In genomic region chr9:133144887-133145466, GRCh38 we compare ENCODE assay signal across 8 cellular contexts. TPM values are rescaled to one million over a fixed set of nuclear protein-coding genes. Genes with fewer than 3 reads are reported as not detected.
DNase-seq lines count a peak whose midpoint lies in the region; ATAC-seq and TF ChIP-seq lines count a peak whose summit lies in the region.

No MANE protein-coding gene starts in this region.

- no peaks in the 10 kb centered on the region for H3K4me1 ChIP-seq in aorta (ENCODE audit: control insufficient read depth in 1 of 2, insufficient read depth in 2 of 2, low read length in 2 of 2)

- no peaks in the 10 kb centered on the region for H3K27me3 ChIP-seq in CD4-positive, alpha-beta T cell (ENCODE audit: control insufficient read depth, insufficient read depth, low read length)
- H3K27me3 ChIP-seq in MG63, result no peaks in the 10 kb centered on the region
- no peaks in the 10 kb centered on the region for H3K27me3 ChIP-seq in neural cell (ENCODE audit: insufficient read depth, low read depth, low read length)
- H3K27me3 ChIP-seq in aorta (ENCODE audit: control insufficient read depth in 1 of 2, insufficient read depth in 2 of 2, low read length in 1 of 2), result no peaks in the 10 kb centered on the region

- no peaks in the 10 kb centered on the region for H3K9me2 ChIP-seq in neural cell (ENCODE audit: insufficient read depth, low read length)

- no peaks in the 10 kb centered on the region for H3K27me3 Mint-ChIP-seq in CD4-positive, alpha-beta T cell

- peaks cover 13% of the 10 kb centered on the region for H3K36me3 Mint-ChIP-seq in CD4-positive, alpha-beta T cell (ENCODE audit: low read depth)

- no peak overlapping the region for H2AFZ ChIP-seq in neural cell (ENCODE audit: low read depth, low read length)

- POLR2A ChIA-PET in CD4-positive, alpha-beta T cell (lab: Charles Lee), result interaction anchor here (0.6 to 2.9 kb wide), 18 partner anchors 8 to 315 kb away, joined by 3 to 48 read pairs (median 5); partner anchors contain the start of genes CACFD1, GTF3C5, MED22 and RALGDS

- no peaks in the 10 kb centered on the region for H3K9me3 ChIP-seq in CD4-positive, alpha-beta T cell (ENCODE audit: control insufficient read depth, low read length)
- H3K9me3 ChIP-seq in MG63 (no peaks in the 10 kb centered on the region), neural cell (ENCODE audit: low read length) (no peaks in the 10 kb centered on the region), aorta (ENCODE audit: control insufficient read depth, low read length) (no peaks in the 10 kb centered on the region)

- H3K9ac ChIP-seq in neural cell (ENCODE audit: low read length), result peak overlapping the region; percentile 89

- no peak for ATAC-seq in CD4-positive, alpha-beta T cell (ENCODE audit: poor library complexity)
- ATAC-seq in aorta (ENCODE audit: low FRiP score) (no peak), HG02884 (IDR thresholded peaks at IDR 0.05; ENCODE audit: unreplicated experiment) (no peak), HG03469 (IDR thresholded peaks at IDR 0.05; ENCODE audit: unreplicated experiment) (no peak)

- H4K20me1 ChIP-seq in neural cell (ENCODE audit: insufficient read depth), result no peaks in the 10 kb centered on the region

- no peak for DNase-seq in CD4-positive, alpha-beta T cell
- DNase-seq in MG63 (no peak), caudate nucleus (lab: John Stamatoyannopoulos, UW) (peak in 1 of 61 donors; percentile 58), aorta (no peak), NCI-H1105 treated with DMSO at 0.1 percent for 48 hours (lab: John Stamatoyannopoulos, UW) (no peak)

- H3K27ac ChIP-seq in CD4-positive, alpha-beta T cell (ENCODE audit: low read depth, low read length), result peak overlapping the region; percentile 71
- H3K27ac ChIP-seq in caudate nucleus (ENCODE audit: low read depth, low read length), result peak overlapping the region; percentile 96
- H3K27ac ChIP-seq in neural cell (ENCODE audit: low read length), result peak overlapping the region; percentile 91
- no peak overlapping the region for H3K27ac ChIP-seq in aorta (ENCODE audit: low read depth in 1 of 2, low read length in 2 of 2)

- H3K4me3 ChIP-seq in MG63 (peak overlapping the region; percentile 22; the same call in 1 of the 2 replicates), neural cell (ENCODE audit: low read length) (peak overlapping the region; percentile 67), aorta (ENCODE audit: low read length in 2 of 2) (no peak overlapping the region)

- H3F3A ChIP-seq in neural cell (ENCODE audit: insufficient read depth, low read length, poor library complexity, severe bottlenecking), result no peaks in the 10 kb centered on the region

- CTCF ChIA-PET in CD4-positive, alpha-beta T cell (lab: Charles Lee), result interaction anchor here (0.9 to 3.1 kb wide), 21 partner anchors 10 to 123 kb away, joined by 3 to 61 read pairs (median 6); partner anchors contain the start of gene RALGDS

- H3K9me3 Mint-ChIP-seq in CD4-positive, alpha-beta T cell, result no peaks in the 10 kb centered on the region

- no peak for TF ChIP-seq RAD21 in neural cell (conservative IDR thresholded peaks at IDR 0.05)

- H3K4me2 ChIP-seq in neural cell (ENCODE audit: low read length), result peak overlapping the region; percentile 65

- peaks cover 79% of the 10 kb centered on the region for H3K79me2 ChIP-seq in neural cell (replicated peaks; ENCODE audit: insufficient read depth, low read length)

- intact Hi-C loops in CD4-positive, alpha-beta T cell (cut with DNase I, micrococcal nuclease), result loop anchor here (1.0 to 10.0 kb wide), 4 partner anchors 24 to 200 kb away; partner anchors contain the start of genes RALGDS (in 1 of the 2) and TSC1 (in 1 of the 2)
- intact Hi-C loops in aorta (cut with DNase I), result loop anchor here (2.0 to 10.0 kb wide), 3 partner anchors 42 to 110 kb away; partner anchors contain the start of gene GTF3C5 (in 1 of the 2)

- peaks cover 67% of the 10 kb centered on the region for H3K4me1 Mint-ChIP-seq in CD4-positive, alpha-beta T cell (ENCODE audit: low read depth)

- peak overlapping the region; percentile 95 for H3K27ac Mint-ChIP-seq in CD4-positive, alpha-beta T cell

- peak overlapping the region; percentile 76 for H3K4me3 Mint-ChIP-seq in CD4-positive, alpha-beta T cell

- TF ChIP-seq EP300 in neural cell (conservative IDR thresholded peaks at IDR 0.05; ENCODE audit: poor library complexity, severe bottlenecking), result no peak

- H3K36me3 ChIP-seq in MG63, result no peaks in the 10 kb centered on the region
- H3K36me3 ChIP-seq in neural cell (ENCODE audit: insufficient read depth, low read length), result no peaks in the 10 kb centered on the region
- H3K36me3 ChIP-seq in aorta (ENCODE audit: control insufficient read depth in 1 of 2, insufficient read depth in 2 of 2, low read length in 1 of 2), result no peaks in the 10 kb centered on the region

- WGBS in aorta, 2 donors, result 58 to 63% methylated on average over 14 of the region's 14 CpGs

- no peak for TF ChIP-seq CTCF in CD4-positive, alpha-beta T cell (IDR thresholded peaks at IDR 0.05)
- no peak for TF ChIP-seq CTCF in neural cell (IDR thresholded peaks at IDR 0.05; ENCODE audit: poor library complexity, severe bottlenecking)

TF ChIP-seq in neural cell, 6 proteins besides CTCF, POLR2A, EP300 and RAD21:
- no peak for TF ChIP-seq MXI1 (conservative IDR thresholded peaks at IDR 0.05; ENCODE audit: poor library complexity, severe bottlenecking)
- TF ChIP-seq REST (IDR thresholded peaks at IDR 0.05; ENCODE audit: borderline replicate concordance), result no peak
- no peak for TF ChIP-seq EZH2 (IDR thresholded peaks at IDR 0.05; ENCODE audit: borderline replicate concordance, insufficient read depth, low read length, poor library complexity, severe bottlenecking)
- no peak for TF ChIP-seq SMC3 (conservative IDR thresholded peaks at IDR 0.05; ENCODE audit: poor library complexity)
TF ChIP-seq in neural cell: peak in this region for 0.

RNA-seq across cellular contexts. Expression of gene GBGT1, which starts 18.7 kb away (rescaled TPM):
- 1 to 10 TPM; 1.3 to 1.8 TPM for total RNA-seq in CD4-positive, alpha-beta T cell
- 7.2 and 7.6 TPM in 2 replicates for total RNA-seq in MG63 (2014; rRNA removed; shearing (Covaris generic); ENCODE audit: low replicate concordance)
- polyA plus RNA-seq in neural cell, result not detected in 2 replicates
- not detected in 2 replicates for polyA minus RNA-seq in neural cell
- total RNA-seq in aorta, result 10 to 100 TPM; 12.9 to 28.9 TPM
- 1 to 10 TPM; 2.8 to 5.5 TPM for polyA plus RNA-seq in aorta

RNA-seq across cellular contexts. Expression of gene RALGDS, which starts 23.9 kb away (rescaled TPM):
- total RNA-seq in CD4-positive, alpha-beta T cell, result 100 to 1,000 TPM; 166 to 168 TPM
- 21.4 and 22.8 TPM in 2 replicates for total RNA-seq in MG63 (2014; rRNA removed; shearing (Covaris generic); ENCODE audit: low replicate concordance)
- 174 and 253 TPM in 2 replicates for polyA plus RNA-seq in neural cell
- 152 and 161 TPM in 2 replicates for polyA minus RNA-seq in neural cell
- total RNA-seq in aorta, result 10 to 100 TPM; 32.7 to 61.2 TPM
- polyA plus RNA-seq in aorta, result 10 to 100 TPM; 19.4 to 20.0 TPM

Comparison
In these comparisons a context has a peak if more than half of its experiments do, and no peak if none do; other contexts are left out.
1. H3K27ac ChIP-seq: peak in CD4-positive, alpha-beta T cell (single experiment), caudate nucleus (single experiment) and neural cell (single experiment); none in aorta (0 of 2).
2. H3K4me3 ChIP-seq: peak in MG63 (single experiment) and neural cell (single experiment); none in aorta (0 of 2).